ENCODE assay signal across 18 cellular contexts in genomic region chr1:33378524-33378923, GRCh38. TPM values are rescaled to one million over a fixed set of nuclear protein-coding genes. Genes with fewer than 3 reads are reported as not detected.
"Had no signal": no experiment of that assay in that cellular context is flagged by ENCODE, and none has a peak within 500 bp of the region (broad histone marks: within the 10 kb centered on the region; RNA-seq: fewer than 3 reads in every experiment).

No MANE protein-coding gene starts in this region.

- H3K9me3 ChIP-seq: esophagus muscularis mucosa, pancreas, thoracic aorta had no signal

- H3K36me3 ChIP-seq: cardiac muscle cell, pancreas had no signal

- H3K27ac ChIP-seq: cardiac muscle cell, esophagus muscularis mucosa, pancreas, thoracic aorta had no signal

- H3K4me3 ChIP-seq: cardiac muscle cell, esophagus muscularis mucosa, pancreas, thoracic aorta had no signal

- H3K27ac Mint-ChIP-seq: activated B cell treated with CpG ODN at 0.5 μM for 24 hours; activated CD8-positive, alpha-beta T cell treated with anti-CD3 and anti-CD28 coated beads, Interleukin-2, amount 10 ng/mL, durations not matched to agents 7 days and 5 days; activated naive CD4-positive, alpha-beta T cell treated with anti-CD3 and anti-CD28 coated beads, Interleukin-2, amount 50 U/mL, for 24 hours; immature natural killer cell had no signal

- H3K4me3 Mint-ChIP-seq: activated B cell treated with CpG ODN at 0.5 μM for 24 hours; activated CD8-positive, alpha-beta T cell treated with anti-CD3 and anti-CD28 coated beads, Interleukin-2, amount 10 ng/mL, durations not matched to agents 7 days and 5 days; activated naive CD4-positive, alpha-beta T cell treated with anti-CD3 and anti-CD28 coated beads, Interleukin-2, amount 50 U/mL, for 24 hours; immature natural killer cell had no signal

- DNase-seq: activated B cell treated with CpG ODN at 0.5 μM for 24 hours; activated CD4-positive, alpha-beta T cell treated with anti-CD3 and anti-CD28 coated beads for 48 hours; activated CD8-positive, alpha-beta memory T cell treated with anti-CD3 and anti-CD28 coated beads, Interleukin-2, amount 50 U/mL, for 4 hours; activated CD8-positive, alpha-beta T cell treated with anti-CD3 and anti-CD28 coated beads, Interleukin-2, amount 10 ng/mL, durations not matched to agents 7 days and 5 days; activated effector memory CD4-positive, alpha-beta T cell treated with anti-CD3 and anti-CD28 coated beads, Interleukin-2, amount 50 U/mL, for 16 hours; activated T-cell treated with anti-CD3 and anti-CD28 coated beads, Interleukin-2, amount 50 U/mL, for 48 hours; immature natural killer cell; left cardiac atrium; pancreas; stimulated activated CD4-positive, alpha-beta T cell treated with anti-CD3 and anti-CD28 coated beads, Interleukin-1b, Interleukin-23, amount 100 ng/mL, for 48 hours had no signal

- H3K9me3 Mint-ChIP-seq: activated B cell treated with CpG ODN at 0.5 μM for 24 hours; activated naive CD4-positive, alpha-beta T cell treated with anti-CD3 and anti-CD28 coated beads, Interleukin-2, amount 50 U/mL, for 24 hours; immature natural killer cell had no signal

- H3K36me3 Mint-ChIP-seq: activated naive CD4-positive, alpha-beta T cell treated with anti-CD3 and anti-CD28 coated beads, Interleukin-2, amount 50 U/mL, for 24 hours; immature natural killer cell had no signal

- H3K27me3 Mint-ChIP-seq: activated naive CD4-positive, alpha-beta T cell treated with anti-CD3 and anti-CD28 coated beads, Interleukin-2, amount 50 U/mL, for 24 hours had no signal

- H3K27me3 ChIP-seq: cardiac muscle cell, esophagus muscularis mucosa, pancreas had no signal

- ATAC-seq: activated CD8-positive, alpha-beta T cell treated with anti-CD3 and anti-CD28 coated beads, Interleukin-2, amount 10 ng/mL, durations not matched to agents 7 days and 5 days; pancreas had no signal

RNA-seq across cellular contexts. Expression of gene A3GALT2, which starts 57.6 kb away (rescaled TPM):
- total RNA-seq: activated B cell treated with CpG ODN at 0.5 μM for 24 hours; activated CD8-positive, alpha-beta T cell treated with anti-CD3 and anti-CD28 coated beads, Interleukin-2, amount 10 ng/mL, durations not matched to agents 7 days and 5 days; cardiac muscle cell; esophagus muscularis mucosa; glomerular endothelial cell; lung microvascular endothelial cell; pancreas; T-helper 2 cell treated with Interferon-gamma antibody and Interleukin-4, amounts not matched to agents 100 ng/mL and 5 ng/mL, for 36 hours; ureter had no signal
- polyA plus RNA-seq: immature natural killer cell had no signal
